3 cellular contexts compared by ENCODE assay signal in the genomic region with DNA sequence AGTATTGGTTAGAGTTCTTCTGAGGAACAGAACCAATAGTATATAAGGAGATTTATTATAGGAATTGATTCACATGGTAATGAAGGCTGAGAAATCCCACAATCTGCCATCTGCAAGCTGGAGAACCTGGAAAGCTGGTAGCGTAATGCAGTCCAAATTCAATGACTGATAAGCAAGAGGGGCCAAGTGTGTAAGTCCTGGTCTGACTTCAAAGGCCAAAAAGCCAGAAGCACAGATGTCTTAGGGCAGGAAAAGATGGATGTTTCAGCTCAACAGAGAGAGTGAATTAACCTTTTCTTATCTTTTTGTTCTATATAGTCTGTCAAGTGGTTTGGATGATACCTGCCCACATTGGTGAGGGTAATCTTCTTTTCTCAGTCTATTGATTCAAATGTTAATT.
"Had no signal": no experiment of that assay in that cellular context is flagged by ENCODE, and none has a peak within 500 bp of the region (broad histone marks: within the 10 kb centered on the region; RNA-seq: fewer than 3 reads in every experiment).

No MANE protein-coding gene starts in this region.

- H3K4me3 ChIP-seq: GM12878 had no signal

- DNase-seq: GDM1, GF-D8 had no signal
